Comparison of ENCODE assay signal across 9 cellular contexts in the genomic region with DNA sequence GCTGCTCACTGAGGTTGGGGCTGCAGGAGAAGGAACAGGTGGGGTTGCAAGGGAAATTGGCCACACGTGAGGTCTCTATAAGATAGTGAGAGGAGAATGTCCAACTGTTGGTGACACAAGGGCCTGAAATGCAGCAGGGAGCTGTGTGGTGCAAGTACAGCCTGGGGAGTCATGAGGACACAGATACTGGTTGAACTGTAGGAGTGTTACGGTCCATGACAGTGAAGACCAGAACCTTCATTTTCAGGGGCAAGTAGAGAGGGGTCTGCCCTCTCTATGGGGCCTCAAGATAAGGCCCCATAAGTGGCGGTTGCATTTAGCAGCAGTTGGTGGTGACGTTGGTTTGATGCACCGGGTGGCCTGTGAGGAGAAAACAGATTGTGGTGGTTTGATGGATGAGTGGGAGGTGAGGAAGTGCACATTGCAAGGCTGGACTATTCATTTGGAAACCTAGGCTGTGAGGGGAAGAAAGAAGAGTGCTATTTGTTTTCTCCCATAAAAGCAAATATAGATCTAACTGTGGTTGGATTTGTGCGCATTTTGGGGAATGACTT. TPM values are rescaled to one million over a fixed set of nuclear protein-coding genes. Genes with fewer than 3 reads are reported as not detected.
DNase-seq lines count a peak whose midpoint lies in the region; ATAC-seq and TF ChIP-seq lines count a peak whose summit lies in the region.
"Had no signal": no experiment of that assay in that cellular context is flagged by ENCODE, and none has a peak within 500 bp of the region (broad histone marks: within the 10 kb centered on the region; RNA-seq: fewer than 3 reads in every experiment).

No MANE protein-coding gene starts in this region.

- H3K27me3 ChIP-seq in CD4-positive, CD25-positive, alpha-beta regulatory T cell (ENCODE audit: control insufficient read depth, insufficient read depth, low read length): no peaks in the 10 kb centered on the region
- no peaks in the 10 kb centered on the region for H3K27me3 ChIP-seq in gastroesophageal sphincter
- no peaks in the 10 kb centered on the region for H3K27me3 ChIP-seq in HAP-1 (ENCODE audit: low read depth)
- H3K27me3 ChIP-seq in BE2C: no peaks in the 10 kb centered on the region

- no peak overlapping the region for H3K27ac ChIP-seq in CD4-positive, CD25-positive, alpha-beta regulatory T cell (ENCODE audit: insufficient read depth, low read length, poor library complexity, severe bottlenecking)
- H3K27ac ChIP-seq in gastroesophageal sphincter: peak overlapping the region in 3 of 4 donors; percentile 19 to 63 (median 25)

- H3K4me1 ChIP-seq in CD4-positive, CD25-positive, alpha-beta regulatory T cell (ENCODE audit: control insufficient read depth, insufficient read depth, low read length, poor library complexity, severe bottlenecking): peaks cover 11% of the 10 kb centered on the region
- H3K4me1 ChIP-seq in gastroesophageal sphincter: peaks cover 0 to 39% (median 0%) of the 10 kb centered on the region in 3 donors
- no peaks in the 10 kb centered on the region for H3K4me1 ChIP-seq in HAP-1
- no peaks in the 10 kb centered on the region for H3K4me1 ChIP-seq in BE2C

- no peak overlapping the region for H3K4me3 Mint-ChIP-seq in CD4-positive, CD25-positive, alpha-beta regulatory T cell
- H3K4me3 Mint-ChIP-seq in T-helper 17 cell: peak overlapping the region; percentile 31

- ATAC-seq in CD4-positive, CD25-positive, alpha-beta regulatory T cell (ENCODE audit: low read depth in 2 of 2): no peak
- ATAC-seq in T-helper 17 cell: no peak
- no peak for ATAC-seq in gastroesophageal sphincter
- no peak for ATAC-seq in GM18498 (IDR thresholded peaks at IDR 0.05; ENCODE audit: unreplicated experiment)

- H3K27me3 Mint-ChIP-seq in CD4-positive, CD25-positive, alpha-beta regulatory T cell: no peaks in the 10 kb centered on the region
- H3K27me3 Mint-ChIP-seq in T-helper 17 cell: no peaks in the 10 kb centered on the region

- H3K36me3 ChIP-seq in CD4-positive, CD25-positive, alpha-beta regulatory T cell (ENCODE audit: control insufficient read depth, insufficient read depth, low read length): peaks cover 3% of the 10 kb centered on the region
- peaks cover 0 to 19% of the 10 kb centered on the region in 2 donors for H3K36me3 ChIP-seq in gastroesophageal sphincter
- no peaks in the 10 kb centered on the region for H3K36me3 ChIP-seq in HAP-1 (replicated peaks)
- H3K36me3 ChIP-seq in BE2C: no peaks in the 10 kb centered on the region

- peaks cover 13 to 42% (median 18%) of the 10 kb centered on the region in 4 donors for H3K4me1 Mint-ChIP-seq in CD4-positive, CD25-positive, alpha-beta regulatory T cell
- peaks cover 25% of the 10 kb centered on the region for H3K4me1 Mint-ChIP-seq in T-helper 17 cell

- peaks cover 4% of the 10 kb centered on the region for H3K36me3 Mint-ChIP-seq in CD4-positive, CD25-positive, alpha-beta regulatory T cell
- no peaks in the 10 kb centered on the region for H3K36me3 Mint-ChIP-seq in T-helper 17 cell (ENCODE audit: low read depth)

- TF ChIP-seq POLR2A in gastroesophageal sphincter (IDR thresholded peaks at IDR 0.05): no peak

- H3K9me3 ChIP-seq in CD4-positive, CD25-positive, alpha-beta regulatory T cell (ENCODE audit: control insufficient read depth in 2 of 2, low read length in 2 of 2): no peaks in the 10 kb centered on the region
- H3K9me3 ChIP-seq in T-helper 17 cell (ENCODE audit: control insufficient read depth, low read length, poor library complexity, severe bottlenecking) (no peaks in the 10 kb centered on the region), gastroesophageal sphincter (no peaks in the 10 kb centered on the region), HAP-1 (no peaks in the 10 kb centered on the region), BE2C (no peaks in the 10 kb centered on the region)

- H3K4me3 ChIP-seq in CD4-positive, CD25-positive, alpha-beta regulatory T cell (ENCODE audit: low read depth, low read length): no peak overlapping the region
- no peak overlapping the region for H3K4me3 ChIP-seq in gastroesophageal sphincter
- no peak overlapping the region for H3K4me3 ChIP-seq in HAP-1
- H3K4me3 ChIP-seq in BE2C (ENCODE audit: low read depth, low read length): no peak overlapping the region

- TF ChIP-seq CTCF in GM20000 (IDR thresholded peaks at IDR 0.05; ENCODE audit: extremely low read depth, missing control alignments) (no peak), gastroesophageal sphincter (IDR thresholded peaks at IDR 0.05) (no peak), BE2C (IDR thresholded peaks at IDR 0.05; ENCODE audit: low read depth, low read length) (no peak)

- no peaks in the 10 kb centered on the region for H3K9me3 Mint-ChIP-seq in CD4-positive, CD25-positive, alpha-beta regulatory T cell

- DNase-seq in CD4-positive, CD25-positive, alpha-beta regulatory T cell: no peak
- DNase-seq in GM20000 (ENCODE audit: low spot score): peak; percentile 45
- DNase-seq in T-helper 17 cell: no peak
- DNase-seq in NCI-H1694 treated with DMSO at 0.1 percent for 48 hours (lab: John Stamatoyannopoulos, UW): no peak
- no peak for DNase-seq in HAP-1 (ENCODE audit: low spot score in 2 of 2)
- no peak for DNase-seq in BE2C

- in situ Hi-C loops in HAP-1 (cut with MboI; ENCODE audit: low sequenced_read_pairs): no loop called here

- no peak for TF ChIP-seq EP300 in gastroesophageal sphincter (IDR thresholded peaks at IDR 0.05)

- WGBS in gastroesophageal sphincter (ENCODE audit: low coverage in 1 of 2), 2 donors: 81 to 92% methylated on average over 2 to 6 of the region's 6 CpGs

- H3K27ac Mint-ChIP-seq in CD4-positive, CD25-positive, alpha-beta regulatory T cell: peak overlapping the region in 2 of 3 donors; percentile 75 to 79
- H3K27ac Mint-ChIP-seq in T-helper 17 cell: peak overlapping the region; percentile 44

RNA-seq across cellular contexts. Expression of gene MICAL2, which starts 39.4 kb away (rescaled TPM):
- 67.5 TPM for total RNA-seq in CD4-positive, CD25-positive, alpha-beta regulatory T cell
- polyA plus RNA-seq in CD4-positive, CD25-positive, alpha-beta regulatory T cell: 10 to 100 TPM; 15.9 to 39.0 (median 22.9) TPM
- 10 to 100 TPM; 52.0 to 66.9 TPM for total RNA-seq in T-helper 17 cell
- 100 to 1,000 TPM; 196 to 550 (median 237) TPM for total RNA-seq in gastroesophageal sphincter
- 5.7 TPM for polyA plus RNA-seq in BE2C (2012; ENCODE audit: insufficient read depth, insufficient read length, low read depth)
- total RNA-seq: OCI-LY7 had no signal
